In the genomic region with DNA sequence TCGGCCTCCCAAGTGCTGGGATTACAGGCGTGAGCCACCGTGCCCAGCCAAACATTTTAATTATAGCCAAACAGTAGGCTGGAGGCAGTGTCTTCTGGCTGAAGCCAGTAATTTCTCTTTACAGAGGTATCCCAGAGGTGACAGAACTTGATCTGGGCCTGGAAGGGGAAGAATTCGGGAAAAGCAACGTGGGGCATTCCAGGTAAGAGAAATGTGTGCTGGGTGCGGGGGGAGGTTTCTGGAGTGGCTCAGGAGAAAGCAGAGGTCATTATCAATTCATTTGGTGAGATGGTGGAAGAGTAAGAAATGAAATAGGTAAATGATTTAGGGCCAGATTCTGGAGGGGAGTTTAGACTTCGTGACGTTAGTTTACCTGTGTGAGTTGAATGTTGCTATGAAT, we compare ENCODE assay signal across 19 cellular contexts.
"Had no signal": no experiment of that assay in that cellular context is flagged by ENCODE, and none has a peak within 500 bp of the region (broad histone marks: within the 10 kb centered on the region; RNA-seq: fewer than 3 reads in every experiment).

No MANE protein-coding gene starts in this region.

- DNase-seq: activated CD4-positive, alpha-beta T cell treated with anti-CD3 and anti-CD28 coated beads for 1 hour; activated CD4-positive, alpha-beta T cell treated with anti-CD3 and anti-CD28 coated beads, Interleukin-2, amount 50 U/mL, for 48 hours; activated naive CD4-positive, alpha-beta T cell treated with anti-CD3 and anti-CD28 coated beads for 36 hours; activated T-cell treated with anti-CD3 and anti-CD28 coated beads for 4 hours; cerebellar nuclear complex; cortex of kidney; effector CD8-positive, alpha-beta T cell; heart right ventricle; stimulated activated CD4-positive, alpha-beta T cell treated with anti-CD3 and anti-CD28 coated beads, Interleukin-12 subunit alpha, Interleukin-12 subunit beta, amount 100 ng/mL, for 4 hours; stimulated activated CD4-positive, alpha-beta T cell treated with anti-CD3 and anti-CD28 coated beads, Interleukin-1b, Interleukin-23, amount 100 ng/mL, for 48 hours; stimulated activated CD8-positive, alpha-beta memory T cell treated with anti-CD3 and anti-CD28 coated beads, Interleukin-4, amount 100 ng/mL, for 48 hours; stimulated activated naive CD4-positive, alpha-beta T cell treated with Interleukin-2 at 50 U/mL for 16 hours; T-helper 1 cell; T1000; thyroid gland had no signal

- H3K27ac ChIP-seq: ascending aorta, gastroesophageal sphincter, heart right ventricle, thyroid gland had no signal

- ATAC-seq: esophagus mucosa, gastroesophageal sphincter, heart right ventricle had no signal

- H3K27me3 ChIP-seq: ascending aorta, gastroesophageal sphincter, heart right ventricle, thyroid gland had no signal

- H3K27me3 Mint-ChIP-seq: progenitor cell of endocrine pancreas had no signal

- H3K27ac Mint-ChIP-seq: activated naive CD4-positive, alpha-beta T cell treated with anti-CD3 and anti-CD28 coated beads for 36 hours; progenitor cell of endocrine pancreas had no signal

- H3K36me3 ChIP-seq: ascending aorta, thyroid gland had no signal

- H3K4me3 ChIP-seq: ascending aorta, gastroesophageal sphincter, heart right ventricle, thyroid gland had no signal

- H3K9me3 Mint-ChIP-seq: activated naive CD4-positive, alpha-beta T cell treated with anti-CD3 and anti-CD28 coated beads for 36 hours had no signal

- H3K9me3 ChIP-seq: ascending aorta, gastroesophageal sphincter, heart right ventricle, thyroid gland had no signal
